1 cellular context compared by ENCODE assay signal in genomic region chr4:182695842-182696241, GRCh38.
TF ChIP-seq lines count a peak whose summit lies in the region.

No MANE protein-coding gene starts in this region.

TF ChIP-seq in SK-N-SH treated with all-trans-retinoic acid at 6 μM for 48 hours, 23 proteins besides CTCF, POLR2A, EP300 and RAD21 (continued from another document):
- TF ChIP-seq, protein P1, sequence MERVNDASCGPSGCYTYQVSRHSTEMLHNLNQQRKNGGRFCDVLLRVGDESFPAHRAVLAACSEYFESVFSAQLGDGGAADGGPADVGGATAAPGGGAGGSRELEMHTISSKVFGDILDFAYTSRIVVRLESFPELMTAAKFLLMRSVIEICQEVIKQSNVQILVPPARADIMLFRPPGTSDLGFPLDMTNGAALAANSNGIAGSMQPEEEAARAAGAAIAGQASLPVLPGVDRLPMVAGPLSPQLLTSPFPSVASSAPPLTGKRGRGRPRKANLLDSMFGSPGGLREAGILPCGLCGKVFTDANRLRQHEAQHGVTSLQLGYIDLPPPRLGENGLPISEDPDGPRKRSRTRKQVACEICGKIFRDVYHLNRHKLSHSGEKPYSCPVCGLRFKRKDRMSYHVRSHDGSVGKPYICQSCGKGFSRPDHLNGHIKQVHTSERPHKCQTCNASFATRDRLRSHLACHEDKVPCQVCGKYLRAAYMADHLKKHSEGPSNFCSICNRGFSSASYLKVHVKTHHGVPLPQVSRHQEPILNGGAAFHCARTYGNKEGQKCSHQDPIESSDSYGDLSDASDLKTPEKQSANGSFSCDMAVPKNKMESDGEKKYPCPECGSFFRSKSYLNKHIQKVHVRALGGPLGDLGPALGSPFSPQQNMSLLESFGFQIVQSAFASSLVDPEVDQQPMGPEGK (CRISPR knock-in tag; IDR thresholded peaks at IDR 0.05; ENCODE audit: borderline replicate concordance): no peak
- TF ChIP-seq ZFP3 (CRISPR knock-in tag; IDR thresholded peaks at IDR 0.05) (no peak), GLIS3 (CRISPR knock-in tag; IDR thresholded peaks at IDR 0.05) (no peak), RARB (CRISPR knock-in tag; IDR thresholded peaks at IDR 0.05) (no peak), ZNF70 (CRISPR knock-in tag; IDR thresholded peaks at IDR 0.05) (no peak), TCF4 (CRISPR knock-in tag; IDR thresholded peaks at IDR 0.05; ENCODE audit: borderline replicate concordance) (no peak), TOX (CRISPR knock-in tag; IDR thresholded peaks at IDR 0.05; ENCODE audit: borderline replicate concordance) (no peak), BACH2 (CRISPR knock-in tag; IDR thresholded peaks at IDR 0.05; ENCODE audit: borderline replicate concordance) (no peak)
- TF ChIP-seq, protein P2, sequence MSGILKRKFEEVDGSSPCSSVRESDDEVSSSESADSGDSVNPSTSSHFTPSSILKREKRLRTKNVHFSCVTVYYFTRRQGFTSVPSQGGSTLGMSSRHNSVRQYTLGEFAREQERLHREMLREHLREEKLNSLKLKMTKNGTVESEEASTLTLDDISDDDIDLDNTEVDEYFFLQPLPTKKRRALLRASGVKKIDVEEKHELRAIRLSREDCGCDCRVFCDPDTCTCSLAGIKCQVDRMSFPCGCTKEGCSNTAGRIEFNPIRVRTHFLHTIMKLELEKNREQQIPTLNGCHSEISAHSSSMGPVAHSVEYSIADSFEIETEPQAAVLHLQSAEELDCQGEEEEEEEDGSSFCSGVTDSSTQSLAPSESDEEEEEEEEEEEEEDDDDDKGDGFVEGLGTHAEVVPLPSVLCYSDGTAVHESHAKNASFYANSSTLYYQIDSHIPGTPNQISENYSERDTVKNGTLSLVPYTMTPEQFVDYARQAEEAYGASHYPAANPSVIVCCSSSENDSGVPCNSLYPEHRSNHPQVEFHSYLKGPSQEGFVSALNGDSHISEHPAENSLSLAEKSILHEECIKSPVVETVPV (CRISPR knock-in tag; IDR thresholded peaks at IDR 0.05): no peak
- TF ChIP-seq, protein P3, sequence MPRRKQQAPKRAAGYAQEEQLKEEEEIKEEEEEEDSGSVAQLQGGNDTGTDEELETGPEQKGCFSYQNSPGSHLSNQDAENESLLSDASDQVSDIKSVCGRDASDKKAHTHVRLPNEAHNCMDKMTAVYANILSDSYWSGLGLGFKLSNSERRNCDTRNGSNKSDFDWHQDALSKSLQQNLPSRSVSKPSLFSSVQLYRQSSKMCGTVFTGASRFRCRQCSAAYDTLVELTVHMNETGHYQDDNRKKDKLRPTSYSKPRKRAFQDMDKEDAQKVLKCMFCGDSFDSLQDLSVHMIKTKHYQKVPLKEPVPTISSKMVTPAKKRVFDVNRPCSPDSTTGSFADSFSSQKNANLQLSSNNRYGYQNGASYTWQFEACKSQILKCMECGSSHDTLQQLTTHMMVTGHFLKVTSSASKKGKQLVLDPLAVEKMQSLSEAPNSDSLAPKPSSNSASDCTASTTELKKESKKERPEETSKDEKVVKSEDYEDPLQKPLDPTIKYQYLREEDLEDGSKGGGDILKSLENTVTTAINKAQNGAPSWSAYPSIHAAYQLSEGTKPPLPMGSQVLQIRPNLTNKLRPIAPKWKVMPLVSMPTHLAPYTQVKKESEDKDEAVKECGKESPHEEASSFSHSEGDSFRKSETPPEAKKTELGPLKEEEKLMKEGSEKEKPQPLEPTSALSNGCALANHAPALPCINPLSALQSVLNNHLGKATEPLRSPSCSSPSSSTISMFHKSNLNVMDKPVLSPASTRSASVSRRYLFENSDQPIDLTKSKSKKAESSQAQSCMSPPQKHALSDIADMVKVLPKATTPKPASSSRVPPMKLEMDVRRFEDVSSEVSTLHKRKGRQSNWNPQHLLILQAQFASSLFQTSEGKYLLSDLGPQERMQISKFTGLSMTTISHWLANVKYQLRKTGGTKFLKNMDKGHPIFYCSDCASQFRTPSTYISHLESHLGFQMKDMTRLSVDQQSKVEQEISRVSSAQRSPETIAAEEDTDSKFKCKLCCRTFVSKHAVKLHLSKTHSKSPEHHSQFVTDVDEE (CRISPR knock-in tag; IDR thresholded peaks at IDR 0.05): no peak
